In genomic region chr3:136725468-136725867, GRCh38 we compare ENCODE assay signal across 18 cellular contexts. TPM values are rescaled to one million over a fixed set of nuclear protein-coding genes. Genes with fewer than 3 reads are reported as not detected.
DNase-seq lines count a peak whose midpoint lies in the region; ATAC-seq, FAIRE-seq and TF ChIP-seq lines count a peak whose summit lies in the region.
"Had no signal": no experiment of that assay in that cellular context is flagged by ENCODE, and none has a peak within 500 bp of the region (broad histone marks: within the 10 kb centered on the region; RNA-seq: fewer than 3 reads in every experiment).

No MANE protein-coding gene starts in this region.

- no peak overlapping the region for H3K4me3 Mint-ChIP-seq in natural killer cell
- no peak overlapping the region for H3K4me3 Mint-ChIP-seq in natural killer cell treated with Interleukin-12 subunit alpha and Interleukin-12 subunit beta and Interleukin-15 and Interleukin-18, amount 100 ng/mL, for 72 hours
- no peak overlapping the region for H3K4me3 Mint-ChIP-seq in effector memory CD8-positive, alpha-beta T cell
- H3K4me3 Mint-ChIP-seq: T-helper 1 cell treated with Interleukin-12 subunit alpha and Interleukin-12 subunit beta and Interleukin-4 antibody, amounts not matched to agents 30 μg/mL and 1 μg/mL, for 36 hours had no signal

- peaks cover 79% of the 10 kb centered on the region for H3K79me2 ChIP-seq in OCI-LY7 (ENCODE audit: insufficient read depth, low read depth, low read length)

- intact Hi-C loops in natural killer cell (cut with micrococcal nuclease) = no loop called here
- intact Hi-C loops in OCI-LY7 (cut with micrococcal nuclease; ENCODE audit: unreplicated experiment) = no loop called here

- no peaks in the 10 kb centered on the region for H3K9me3 Mint-ChIP-seq in natural killer cell
- H3K9me3 Mint-ChIP-seq in natural killer cell treated with Interleukin-12 subunit alpha and Interleukin-12 subunit beta and Interleukin-15 and Interleukin-18, amount 100 ng/mL, for 72 hours = no peaks in the 10 kb centered on the region
- no peaks in the 10 kb centered on the region for H3K9me3 Mint-ChIP-seq in effector memory CD8-positive, alpha-beta T cell
- H3K9me3 Mint-ChIP-seq: T-helper 1 cell treated with Interleukin-12 subunit alpha and Interleukin-12 subunit beta and Interleukin-4 antibody, amounts not matched to agents 30 μg/mL and 1 μg/mL, for 36 hours had no signal

- H3K4me1 ChIP-seq in OCI-LY7 (ENCODE audit: insufficient read depth, low read length, poor library complexity, severe bottlenecking) = peaks cover 8% of the 10 kb centered on the region

- TF ChIP-seq CTCF in natural killer cell (IDR thresholded peaks at IDR 0.05) (no peak), OCI-LY7 (conservative IDR thresholded peaks at IDR 0.05; ENCODE audit: low read length) (no peak)

- H3K4me2 ChIP-seq in OCI-LY7 (ENCODE audit: low read length) = no peak overlapping the region; the same call in 1 of the 2 replicates

- no peaks in the 10 kb centered on the region for H3K9me2 ChIP-seq in OCI-LY7 (ENCODE audit: insufficient read depth, low read length)

- no peaks in the 10 kb centered on the region for H3K27me3 Mint-ChIP-seq in natural killer cell (ENCODE audit: low read depth in 2 of 2)
- H3K27me3 Mint-ChIP-seq in natural killer cell treated with Interleukin-12 subunit alpha and Interleukin-12 subunit beta and Interleukin-15 and Interleukin-18, amount 100 ng/mL, for 72 hours = no peaks in the 10 kb centered on the region
- no peaks in the 10 kb centered on the region for H3K27me3 Mint-ChIP-seq in effector memory CD8-positive, alpha-beta T cell

- peaks cover 47 to 49% of the 10 kb centered on the region in 2 donors for H3K4me1 Mint-ChIP-seq in natural killer cell
- H3K4me1 Mint-ChIP-seq in natural killer cell treated with Interleukin-12 subunit alpha and Interleukin-12 subunit beta and Interleukin-15 and Interleukin-18, amount 100 ng/mL, for 72 hours (ENCODE audit: low read depth in 2 of 2) = peaks cover 34 to 36% of the 10 kb centered on the region in 2 donors
- H3K4me1 Mint-ChIP-seq in effector memory CD8-positive, alpha-beta T cell (ENCODE audit: low read depth in 2 of 2) = peaks cover 24 to 44% of the 10 kb centered on the region in 2 donors

- no peak for FAIRE-seq in GM12891 (lab: Jason Lieb, UNC)

- H2AFZ ChIP-seq in OCI-LY7 (ENCODE audit: low read length) = no peak overlapping the region

- CTCF ChIA-PET in OCI-LY7 (lab: Charles Lee; ENCODE audit: unreplicated experiment) = no interaction called here

- H3K4me3 ChIP-seq in OCI-LY7 (ENCODE audit: low read depth, low read length, poor library complexity, severe bottlenecking) = no peak overlapping the region
- H3K4me3 ChIP-seq: Peyer's patch had no signal

- no peak for ATAC-seq in natural killer cell
- ATAC-seq in natural killer cell treated with Interleukin-12 subunit alpha and Interleukin-12 subunit beta and Interleukin-15 and Interleukin-18, amount 100 ng/mL, for 72 hours = no peak
- ATAC-seq in effector memory CD8-positive, alpha-beta T cell (replicated peaks) = no peak
- ATAC-seq: SK-N-SH treated with all-trans-retinoic acid at 6 μM for 48 hours had no signal

- DNase-seq in natural killer cell (no peak), OCI-LY7 (ENCODE audit: low spot score) (no peak), NCI-H1930 (lab: John Stamatoyannopoulos, UW) (no peak), GDM1 (lab: John Stamatoyannopoulos, UW) (no peak), GM12891 (ENCODE audit: insufficient read length, low spot score) (no peak)
- no peak for DNase-seq in natural killer cell treated with Interleukin-12 subunit alpha and Interleukin-12 subunit beta and Interleukin-15 and Interleukin-18, amount 100 ng/mL, for 72 hours (ENCODE audit: low spot score)
- DNase-seq in effector memory CD8-positive, alpha-beta T cell = no peak
- DNase-seq: 8988T; DMS79 treated with DMSO at 0.1 percent for 48 hours; MM.1S; NCI-H1048; NCI-H1436; NCI-H187 treated with DMSO at 0.1 percent for 48 hours; NCI-H748 treated with DMSO at 0.1 percent for 48 hours; NK-92 treated with Interleukin-12 subunit alpha and Interleukin-12 subunit beta, amount 100 ng/mL, for 24 hours; Peyer's patch had no signal

- no peak for TF ChIP-seq POLR2A in GM12891 (IDR thresholded peaks at IDR 0.05; ENCODE audit: low read depth, low read length)

- POLR2A ChIA-PET in OCI-LY7 (lab: Charles Lee) = interaction anchor here (0.9 to 1.0 kb wide), 3 partner anchors 15 to 49 kb away, joined by 3 to 4 read pairs (median 4); no protein-coding TSS in a partner anchor

- H3K9me3 ChIP-seq in OCI-LY7 (ENCODE audit: low read length) = 0 out of 2 replicates have a peak, but pooled peaks cover 3% of the 10 kb centered on the region
- H3K9me3 ChIP-seq: Peyer's patch had no signal

- peak overlapping the region; percentile 5 to 50 for H3K27ac Mint-ChIP-seq in natural killer cell
- no peak overlapping the region for H3K27ac Mint-ChIP-seq in natural killer cell treated with Interleukin-12 subunit alpha and Interleukin-12 subunit beta and Interleukin-15 and Interleukin-18, amount 100 ng/mL, for 72 hours
- peak overlapping the region; percentile 13 to 22 for H3K27ac Mint-ChIP-seq in effector memory CD8-positive, alpha-beta T cell
- H3K27ac Mint-ChIP-seq: T-helper 1 cell treated with Interleukin-12 subunit alpha and Interleukin-12 subunit beta and Interleukin-4 antibody, amounts not matched to agents 30 μg/mL and 1 μg/mL, for 36 hours had no signal

- H3K36me3 ChIP-seq in OCI-LY7 (ENCODE audit: insufficient read depth, low read length) = peaks cover 13% of the 10 kb centered on the region
- H3K36me3 ChIP-seq: Peyer's patch had no signal

- no peaks in the 10 kb centered on the region for H3K36me3 Mint-ChIP-seq in natural killer cell
- no peaks in the 10 kb centered on the region for H3K36me3 Mint-ChIP-seq in natural killer cell treated with Interleukin-12 subunit alpha and Interleukin-12 subunit beta and Interleukin-15 and Interleukin-18, amount 100 ng/mL, for 72 hours
- peaks cover 3% of the 10 kb centered on the region for H3K36me3 Mint-ChIP-seq in effector memory CD8-positive, alpha-beta T cell (ENCODE audit: insufficient read depth)

- peaks cover 18% of the 10 kb centered on the region for H4K20me1 ChIP-seq in OCI-LY7 (ENCODE audit: insufficient read depth, low read length)

- H3K27ac ChIP-seq in OCI-LY7 (ENCODE audit: low read depth, low read length, poor library complexity, severe bottlenecking) = no peak overlapping the region
- H3K27ac ChIP-seq: Peyer's patch had no signal

- TSS peak; percentile 22 for BruUV-seq in OCI-LY7 (replicated peaks; lab: Mats Ljungman, UMichigan)

TF ChIP-seq in GM12891, 5 proteins besides CTCF, POLR2A, EP300 and RAD21:
- no peak for TF ChIP-seq POLR2AphosphoS5 (IDR thresholded peaks at IDR 0.05; ENCODE audit: low read depth, low read length)
- no peak for TF ChIP-seq TAF1 (IDR thresholded peaks at IDR 0.05; ENCODE audit: low read depth, low read length)
- no peak for TF ChIP-seq SPI1 (IDR thresholded peaks at IDR 0.05; ENCODE audit: low read depth, low read length)
- TF ChIP-seq POU2F2 (IDR thresholded peaks at IDR 0.05; ENCODE audit: low read depth, low read length) = no peak
- no peak for TF ChIP-seq PAX5 (IDR thresholded peaks at IDR 0.05; ENCODE audit: insufficient read depth, low read length, severe bottlenecking)

RNA-seq across cellular contexts. Expression of gene STAG1, which starts 26.7 kb away (rescaled TPM):
- total RNA-seq in natural killer cell (10 to 100 TPM; 55.1 to 66.2 (median 60.3) TPM), OCI-LY7 (2022) (46.6 and 49.9 TPM in 2 replicates)
- 10 to 100 TPM; 48.7 to 88.7 TPM for total RNA-seq in natural killer cell treated with Interleukin-12 subunit alpha and Interleukin-12 subunit beta and Interleukin-15 and Interleukin-18, amount 100 ng/mL, for 72 hours
- total RNA-seq in OCI-LY7 (2014; rRNA removed; shearing (Covaris generic)) = 30.7 and 32.8 TPM in 2 replicates
- polyA plus RNA-seq in GM12891 (2012; ENCODE audit: low read depth, missing spikeins) = 6.6 TPM

Comparison
In these comparisons a context has a peak if more than half of its experiments do, and no peak if none do; other contexts are left out.
1. H3K27ac Mint-ChIP-seq: peak in natural killer cell (2 of 2) and effector memory CD8-positive, alpha-beta T cell (2 of 2); none in natural killer cell treated with Interleukin-12 subunit alpha and Interleukin-12 subunit beta and Interleukin-15 and Interleukin-18, amount 100 ng/mL, for 72 hours (0 of 2).